11 cellular contexts compared by ENCODE assay signal in the genomic region with DNA sequence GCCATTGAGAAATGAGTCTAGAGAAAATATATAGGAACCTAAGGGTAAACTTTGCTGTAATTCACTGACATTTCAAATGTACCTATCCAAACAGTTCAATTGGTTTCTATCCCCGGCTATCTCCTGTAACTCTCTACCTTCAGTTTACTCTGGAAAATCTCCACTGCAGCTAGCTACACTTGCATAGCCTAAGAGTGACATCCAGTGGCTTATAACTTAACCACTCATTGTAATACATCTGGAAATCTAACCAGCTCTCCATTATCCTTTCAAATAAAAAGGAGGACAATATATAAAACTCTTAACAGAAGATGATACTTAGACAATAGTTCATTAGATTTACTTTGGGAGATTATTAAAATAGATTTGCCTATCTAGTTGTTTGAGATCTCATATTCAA. TPM values are rescaled to one million over a fixed set of nuclear protein-coding genes. Genes with fewer than 3 reads are reported as not detected.
DNase-seq lines count a peak whose midpoint lies in the region; ATAC-seq, FAIRE-seq and TF ChIP-seq lines count a peak whose summit lies in the region.
"Had no signal": no experiment of that assay in that cellular context is flagged by ENCODE, and none has a peak within 500 bp of the region (broad histone marks: within the 10 kb centered on the region; RNA-seq: fewer than 3 reads in every experiment).

No MANE protein-coding gene starts in this region.

- no peak overlapping the region for H2AFZ ChIP-seq in H1 (ENCODE audit: low read length)

- TF ChIP-seq RAD21 in H1 (IDR thresholded peaks at IDR 0.05 in 1 of 2, conservative IDR thresholded peaks at IDR 0.05 in 1 of 2; ENCODE audit: low read depth in 2 of 2, low read length in 2 of 2) = peak; percentile 82 to 83

- no peak overlapping the region for H3K14ac ChIP-seq in H1 (ENCODE audit: insufficient read length)

- no peak overlapping the region for H2BK20ac ChIP-seq in H1 (ENCODE audit: low read length)

- no peak overlapping the region for H2BK15ac ChIP-seq in H1 (ENCODE audit: low read length)

- WGBS in H1 (ENCODE audit: extremely low coverage in 1 of 2, insufficient coverage in 1 of 2, insufficient read length in 1 of 2, insufficient replicate concordance in 2 of 2, low coverage in 1 of 2, low lambda C conversion rate in 2 of 2, missing lambda C conversion rate in 1 of 2), 2 experiments = 71% methylated on average over 1 of the region's 1 CpG; no CpG with 5 or more reads in 1 of the 2 experiments

- no peak for FAIRE-seq in H1 (lab: Jason Lieb, UNC)

- no peak overlapping the region for H2BK120ac ChIP-seq in H1 (replicated peaks; ENCODE audit: low read depth, low read length)

- H3K27ac Mint-ChIP-seq in nephron progenitor cell = no peak overlapping the region
- H3K27ac Mint-ChIP-seq: activated naive CD4-positive, alpha-beta T cell treated with anti-CD3 and anti-CD28 coated beads, Interleukin-2, amount 50 U/mL, for 72 hours; naive thymus-derived CD8-positive, alpha-beta T cell had no signal

- no peak overlapping the region for H3K4me3 Mint-ChIP-seq in nephron progenitor cell
- H3K4me3 Mint-ChIP-seq: naive thymus-derived CD8-positive, alpha-beta T cell had no signal

- no peak overlapping the region for H2BK12ac ChIP-seq in H1 (ENCODE audit: low read depth, low read length)

- DNase-seq in Daoy (ENCODE audit: low read depth) (peak; percentile 57), NAMALWA (ENCODE audit: low spot score) (peak; percentile 9), H1 (ENCODE audit: low read depth in 1 of 2, low spot score in 2 of 2) (no peak), nephron progenitor cell (no peak), HuH-7.5 (ENCODE audit: low spot score) (no peak)
- DNase-seq: naive thymus-derived CD8-positive, alpha-beta T cell; NCI-H510A treated with DMSO at 0.1 percent for 48 hours had no signal

- H3K79me1 ChIP-seq in H1 (ENCODE audit: low read depth, low read length) = no peaks in the 10 kb centered on the region

- H3K23ac ChIP-seq in H1 (ENCODE audit: insufficient read length) = no peak overlapping the region

- no peak overlapping the region for H3K4ac ChIP-seq in H1 (replicated peaks; ENCODE audit: insufficient read length, low read depth, low read length)

- CTCF ChIA-PET in H1 (lab: Charles Lee; ENCODE audit: partially characterized antibody) = interaction anchor here (0.6 to 3.6 kb wide), 13 partner anchors 9 to 1772 kb away, joined by 3 to 12 read pairs (median 3); no protein-coding TSS in a partner anchor

- H4K5ac ChIP-seq in H1 (ENCODE audit: insufficient read length, low read depth, low read length) = no peak overlapping the region

- H4K20me1 ChIP-seq in H1 (replicated peaks in 1 of 2; ENCODE audit: control insufficient read depth in 1 of 2, insufficient read depth in 2 of 2, low read length in 2 of 2) = no peaks in the 10 kb centered on the region

- TF ChIP-seq CTCF in H1 (IDR thresholded peaks at IDR 0.05; ENCODE audit: control extremely low read depth in 1 of 3, insufficient read depth in 1 of 3, low read depth in 1 of 3, low read length in 3 of 3) (peak in 2 of 3 experiments; percentile 33 to 35; a peak in 2 of 4 replicates), nephron progenitor cell (IDR thresholded peaks at IDR 0.05) (peak; percentile 54)

- H3K4me1 ChIP-seq in H1 (replicated peaks in 1 of 4; ENCODE audit: control insufficient read depth in 3 of 4, insufficient read depth in 4 of 4, low read length in 3 of 4) = no peaks in the 10 kb centered on the region

- H2AK5ac ChIP-seq in H1 (ENCODE audit: low read depth, low read length) = no peak overlapping the region

- H3K9ac ChIP-seq in H1 (replicated peaks in 1 of 4; ENCODE audit: extremely low read depth in 1 of 4, low read depth in 3 of 4, low read length in 3 of 4) = no peak overlapping the region

- no peak for TF ChIP-seq POLR2A in H1 (IDR thresholded peaks at IDR 0.05; ENCODE audit: control extremely low read depth in 1 of 2, low read depth in 2 of 2, low read length in 2 of 2)

- H3K27me3 ChIP-seq in H1 (replicated peaks in 1 of 4; ENCODE audit: control insufficient read depth in 3 of 4, extremely low read depth in 1 of 4, insufficient read depth in 3 of 4, low read length in 3 of 4) = no peaks in the 10 kb centered on the region

- TF ChIP-seq EP300 in H1 (IDR thresholded peaks at IDR 0.05; ENCODE audit: borderline replicate concordance in 1 of 2, low read depth in 2 of 2, low read length in 2 of 2) = no peak

- peaks cover 42% of the 10 kb centered on the region for H3K27me3 Mint-ChIP-seq in nephron progenitor cell (ENCODE audit: low read depth, poor library complexity)

- no peak overlapping the region for H3K56ac ChIP-seq in H1 (replicated peaks; ENCODE audit: insufficient read length, low read depth, low read length)

- H2BK5ac ChIP-seq in H1 (ENCODE audit: low read depth, low read length) = no peak overlapping the region

- no peaks in the 10 kb centered on the region for H3K79me2 ChIP-seq in H1 (ENCODE audit: control insufficient read depth in 1 of 2, insufficient read depth in 2 of 2, low read length in 2 of 2)

- ATAC-seq in HG03280 (IDR thresholded peaks at IDR 0.05; ENCODE audit: unreplicated experiment) (no peak), GM21786 (IDR thresholded peaks at IDR 0.05; ENCODE audit: unreplicated experiment) (no peak), GM18867 (IDR thresholded peaks at IDR 0.05; ENCODE audit: unreplicated experiment) (no peak)
- ATAC-seq: activated naive CD4-positive, alpha-beta T cell treated with anti-CD3 and anti-CD28 coated beads, Interleukin-2, amount 50 U/mL, for 72 hours; naive thymus-derived CD8-positive, alpha-beta T cell had no signal

- H3K27ac ChIP-seq in H1 (ENCODE audit: low read depth, low read length) = no peak overlapping the region

- no peak overlapping the region for H4K91ac ChIP-seq in H1 (replicated peaks; ENCODE audit: insufficient read length, low read length)

- POLR2A ChIA-PET in H1 (lab: Charles Lee; ENCODE audit: partially characterized antibody) = no interaction called here

- no peaks in the 10 kb centered on the region for H3K23me2 ChIP-seq in H1 (ENCODE audit: low read depth, low read length)

- H3K4me2 ChIP-seq in H1 (ENCODE audit: insufficient read depth in 1 of 2, low read depth in 2 of 2, low read length in 2 of 2) = no peak overlapping the region

- H3K36me3 Mint-ChIP-seq in nephron progenitor cell (ENCODE audit: low read depth) = no peaks in the 10 kb centered on the region
- H3K36me3 Mint-ChIP-seq: naive thymus-derived CD8-positive, alpha-beta T cell had no signal

- H3K18ac ChIP-seq in H1 (ENCODE audit: extremely low read depth, low read length) = no peak overlapping the region

- no peaks in the 10 kb centered on the region for H3K9me3 ChIP-seq in H1 (ENCODE audit: insufficient read depth in 2 of 2, low read depth in 1 of 2, low read length in 1 of 2)

- H3K9me3 Mint-ChIP-seq in nephron progenitor cell = peaks cover 18% of the 10 kb centered on the region
- H3K9me3 Mint-ChIP-seq: activated naive CD4-positive, alpha-beta T cell treated with anti-CD3 and anti-CD28 coated beads, Interleukin-2, amount 50 U/mL, for 72 hours had no signal

- H4K8ac ChIP-seq in H1 (ENCODE audit: extremely low read depth, insufficient read depth, low read length) = no peak overlapping the region

- H3K4me3 ChIP-seq in H1 (ENCODE audit: extremely low read depth in 1 of 4, insufficient read depth in 2 of 4, low read depth in 3 of 4, low read length in 4 of 4) = no peak overlapping the region

- no peaks in the 10 kb centered on the region for H3K36me3 ChIP-seq in H1 (ENCODE audit: control insufficient read depth in 2 of 4, insufficient read depth in 4 of 4, low read length in 3 of 4)

- no peaks in the 10 kb centered on the region for H3K4me1 Mint-ChIP-seq in nephron progenitor cell
- H3K4me1 Mint-ChIP-seq: naive thymus-derived CD8-positive, alpha-beta T cell had no signal

TF ChIP-seq in H1, 55 proteins besides CTCF, POLR2A, EP300 and RAD21:
- TF ChIP-seq GABPA (IDR thresholded peaks at IDR 0.05; ENCODE audit: borderline replicate concordance, insufficient read depth, low read length) (no peak), CHD1 (IDR thresholded peaks at IDR 0.05; ENCODE audit: low read depth, low read length) (no peak), CREB1 (IDR thresholded peaks at IDR 0.05) (no peak), TEAD4 (IDR thresholded peaks at IDR 0.05; ENCODE audit: low read depth, low read length) (no peak), KDM1A (IDR thresholded peaks at IDR 0.05; ENCODE audit: borderline replicate concordance, low read length) (no peak), EZH2 (IDR thresholded peaks at IDR 0.05; ENCODE audit: low read depth, low read length, severe bottlenecking) (no peak)

RNA-seq across cellular contexts. Expression of gene SPDL1, which starts 35.3 kb away (rescaled TPM):
- total RNA-seq in Daoy (2014; rRNA removed; shearing (Covaris generic)) = 172 and 182 TPM in 2 replicates
- total RNA-seq in H1 (2021; fragmentation: NEBNext Ultra II Directional; extraction: Animal tissue kit (Norgen Biotek cat#: 25700)) = 44.5 and 45.5 TPM in 2 replicates
- polyA plus RNA-seq in H1 (2011; rRNA removed) = 9.8 and 16.9 TPM in 2 replicates
- 32.0 TPM for polyA plus RNA-seq in H1 (2011; cell fraction: cytosol; rRNA removed)
- 12.5 TPM for polyA plus RNA-seq in H1 (2011; cell fraction: nucleus; rRNA removed)
- polyA plus RNA-seq in H1 (2012, experiment 1 of 2) = 26.5 to 47.4 TPM (median 33.6 TPM) in 4 replicates
- polyA plus RNA-seq in H1 (2012, experiment 2 of 2) = 3.3 TPM
- polyA plus RNA-seq in H1 (2013, experiment 1 of 2) = 52.8 TPM
- 45.6 TPM for polyA plus RNA-seq in H1 (2013, experiment 2 of 2)
- polyA minus RNA-seq in H1 (2011; rRNA and poly(A)+ RNA removed) = 19.3 and 20.9 TPM in 2 replicates
- 12.6 TPM for polyA minus RNA-seq in H1 (2011; cell fraction: cytosol; rRNA and poly(A)+ RNA removed)
- 39.4 TPM for polyA minus RNA-seq in H1 (2011; cell fraction: nucleus; rRNA and poly(A)+ RNA removed)

Comparison
In these comparisons a context has a peak if more than half of its experiments do, and no peak if none do; other contexts are left out.
1. DNase-seq: peak in Daoy (single experiment) and NAMALWA (single experiment); none in H1 (0 of 2), nephron progenitor cell (single experiment) and HuH-7.5 (single experiment).